Comparison of ENCODE assay signal across 12 cellular contexts in the genomic region with DNA sequence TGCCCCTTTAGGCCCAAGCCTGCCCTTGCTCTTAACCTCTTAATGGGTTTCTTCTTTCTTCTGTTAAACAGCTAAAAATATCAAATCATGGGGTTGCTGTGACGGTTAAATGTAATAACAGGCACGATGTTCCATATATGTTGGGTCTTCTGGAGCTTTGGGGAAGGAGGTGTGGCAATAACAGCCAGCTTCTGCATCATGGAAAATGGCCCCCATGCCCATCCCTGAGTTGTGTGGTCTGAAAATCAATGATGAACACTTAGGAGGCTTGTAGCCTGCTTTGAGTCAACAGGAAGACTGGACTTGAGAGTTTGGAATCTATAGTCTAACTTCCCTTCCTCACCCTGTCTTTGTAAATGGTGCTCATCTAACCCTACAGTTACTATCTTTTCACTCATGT. TPM values are rescaled to one million over a fixed set of nuclear protein-coding genes. Genes with fewer than 3 reads are reported as not detected.
DNase-seq lines count a peak whose midpoint lies in the region; ATAC-seq and TF ChIP-seq lines count a peak whose summit lies in the region.
"Had no signal": no experiment of that assay in that cellular context is flagged by ENCODE, and none has a peak within 500 bp of the region (broad histone marks: within the 10 kb centered on the region; RNA-seq: fewer than 3 reads in every experiment).

No MANE protein-coding gene starts in this region.

- intact Hi-C loops in PC-3 (cut with micrococcal nuclease): no loop called here

- H3K79me2 ChIP-seq in PC-3 (ENCODE audit: low read length): peaks cover 100% of the 10 kb centered on the region

- TF ChIP-seq CTCF in PC-3 (conservative IDR thresholded peaks at IDR 0.05; ENCODE audit: low read depth, low read length): no peak

- H3K4me1 Mint-ChIP-seq in effector memory CD8-positive, alpha-beta T cell (ENCODE audit: low read depth in 2 of 2): peaks cover 83 to 89% of the 10 kb centered on the region in 2 donors

- H3K4me3 Mint-ChIP-seq in effector memory CD8-positive, alpha-beta T cell: peak overlapping the region; percentile 80 to 87

- H3K9me3 ChIP-seq in PC-3 (ENCODE audit: low read length) (no peaks in the 10 kb centered on the region), thymus (ENCODE audit: control insufficient read depth) (no peaks in the 10 kb centered on the region)
- H3K9me3 ChIP-seq: BE2C, colonic mucosa had no signal

- ATAC-seq in activated naive CD4-positive, alpha-beta T cell treated with anti-CD3 and anti-CD28 coated beads, Interleukin-2, amount 50 U/mL, for 72 hours: no peak
- no peak for ATAC-seq in PC-3
- ATAC-seq in effector memory CD8-positive, alpha-beta T cell (replicated peaks): no peak

- WGBS in thymus: 91% methylated on average over 2 of the region's 2 CpGs

- H3K4me1 ChIP-seq in PC-3 (ENCODE audit: insufficient read depth, low read length): peaks cover 67% of the 10 kb centered on the region
- peaks cover 11% of the 10 kb centered on the region for H3K4me1 ChIP-seq in thymus (ENCODE audit: control insufficient read depth, insufficient read depth, low read length)

- CTCF ChIA-PET in PC-3 (lab: Charles Lee): no interaction called here

- peak overlapping the region; percentile 87 for H3K27ac ChIP-seq in PC-3 (ENCODE audit: low read length)
- peak overlapping the region; percentile 10 for H3K27ac ChIP-seq in thymus (ENCODE audit: low read depth)
- H3K27ac ChIP-seq in substantia nigra (ENCODE audit: low read depth, low read length, poor library complexity, severe bottlenecking): no peak overlapping the region

- peaks cover 5 to 56% of the 10 kb centered on the region in 2 donors for H3K36me3 Mint-ChIP-seq in activated naive CD4-positive, alpha-beta T cell treated with anti-CD3 and anti-CD28 coated beads, Interleukin-2, amount 50 U/mL, for 72 hours
- peaks cover 30% of the 10 kb centered on the region for H3K36me3 Mint-ChIP-seq in effector memory CD8-positive, alpha-beta T cell (ENCODE audit: insufficient read depth)

- H3K9me3 Mint-ChIP-seq in activated naive CD4-positive, alpha-beta T cell treated with anti-CD3 and anti-CD28 coated beads, Interleukin-2, amount 50 U/mL, for 72 hours: peaks cover 0 to 5% of the 10 kb centered on the region in 2 donors
- H3K9me3 Mint-ChIP-seq in effector memory CD8-positive, alpha-beta T cell: no peaks in the 10 kb centered on the region

- 0 out of 2 replicates have a peak, but pooled peaks cover 6% of the 10 kb centered on the region for H4K20me1 ChIP-seq in PC-3 (ENCODE audit: low read length)

- no peak for DNase-seq in activated naive CD4-positive, alpha-beta T cell treated with anti-CD3 and anti-CD28 coated beads, Interleukin-2, amount 50 U/mL, for 72 hours (ENCODE audit: low spot score in 2 of 2)
- no peak for DNase-seq in activated naive CD4-positive, alpha-beta T cell (lab: John Stamatoyannopoulos, UW)
- DNase-seq in PC-3 (no peak), A172 (ENCODE audit: low spot score) (no peak), substantia nigra (lab: John Stamatoyannopoulos, UW) (no peak), AML-193 (lab: John Stamatoyannopoulos, UW) (no peak)
- DNase-seq in effector memory CD8-positive, alpha-beta T cell: no peak
- DNase-seq: BE2C, colonic mucosa, NCI-H2171 had no signal

- H3K27me3 Mint-ChIP-seq in effector memory CD8-positive, alpha-beta T cell: no peaks in the 10 kb centered on the region

- H3K9me2 ChIP-seq in PC-3 (replicated peaks; ENCODE audit: low read length): no peaks in the 10 kb centered on the region

- no TSS peak for BruUV-seq in PC-3 (replicated peaks; lab: Mats Ljungman, UMichigan)

- H3K27ac Mint-ChIP-seq in activated naive CD4-positive, alpha-beta T cell treated with anti-CD3 and anti-CD28 coated beads, Interleukin-2, amount 50 U/mL, for 72 hours: peak overlapping the region; percentile 93 to 99
- peak overlapping the region; percentile 96 to 98 for H3K27ac Mint-ChIP-seq in effector memory CD8-positive, alpha-beta T cell

- H3K4me2 ChIP-seq in PC-3 (ENCODE audit: low read length): no peak overlapping the region

- POLR2A ChIA-PET in PC-3 (lab: Charles Lee; ENCODE audit: unreplicated experiment): no interaction called here

- H3F3A ChIP-seq in PC-3 (ENCODE audit: low read length, unreplicated experiment): peaks cover 4% of the 10 kb centered on the region

- H3K27me3 ChIP-seq in PC-3 (ENCODE audit: low read length) (no peaks in the 10 kb centered on the region), thymus (ENCODE audit: control insufficient read depth, insufficient read depth) (no peaks in the 10 kb centered on the region)
- H3K27me3 ChIP-seq: BE2C, colonic mucosa had no signal

- no peak overlapping the region for H3K9ac ChIP-seq in PC-3 (ENCODE audit: low read length)

- H2AFZ ChIP-seq in PC-3 (ENCODE audit: low read length): no peak overlapping the region

- no peak overlapping the region for H3K4me3 ChIP-seq in PC-3 (ENCODE audit: low read length)
- H3K4me3 ChIP-seq in thymus (ENCODE audit: low read length): no peak overlapping the region
- H3K4me3 ChIP-seq: colonic mucosa, skin epidermis had no signal

- H3K36me3 ChIP-seq in PC-3 (ENCODE audit: low read depth, low read length) (peaks cover 45% of the 10 kb centered on the region), thymus (ENCODE audit: control insufficient read depth, insufficient read depth) (peaks cover 3% of the 10 kb centered on the region)
- H3K36me3 ChIP-seq: BE2C, colonic mucosa had no signal

RNA-seq across cellular contexts. Expression of a gene that starts 27.3 kb away (rescaled TPM):
- total RNA-seq in activated naive CD4-positive, alpha-beta T cell treated with anti-CD3 and anti-CD28 coated beads, Interleukin-2, amount 50 U/mL, for 72 hours: 10 to 100 TPM; 15.4 to 75.9 TPM
- total RNA-seq in PC-3 (2014; rRNA removed): 75.6 and 86.4 TPM in 2 replicates
- polyA plus RNA-seq in thymus: 21.6 TPM
- 5.2 and 7.2 TPM in 2 replicates for total RNA-seq in A172 (2014; rRNA removed; shearing (Covaris generic))
